In the genomic region with DNA sequence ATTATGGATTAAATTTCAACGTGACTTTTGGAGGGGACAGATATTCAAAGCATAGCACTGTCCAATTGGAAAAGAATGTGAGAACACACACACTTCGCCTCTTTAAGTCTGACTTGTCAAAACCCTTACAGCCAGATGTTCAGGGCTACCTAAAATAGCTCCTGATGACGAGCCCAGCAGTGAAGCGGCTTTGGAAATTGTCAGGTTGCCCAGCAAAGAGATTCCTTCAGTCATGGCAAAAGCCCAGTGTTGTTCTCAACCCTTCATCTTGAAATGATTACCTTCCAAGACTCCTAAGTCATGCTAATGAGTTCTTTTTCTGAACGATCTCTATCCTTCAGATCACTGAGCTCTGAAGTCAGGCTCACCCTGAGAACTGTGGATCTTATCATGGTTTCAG, we compare ENCODE assay signal across 1 cellular context.
TF ChIP-seq lines count a peak whose summit lies in the region.

No MANE protein-coding gene starts in this region.

TF ChIP-seq in WTC11, 78 proteins besides CTCF, POLR2A, EP300 and RAD21:
- TF ChIP-seq ELF4 (CRISPR knock-in tag; IDR thresholded peaks at IDR 0.05; ENCODE audit: low read depth) (no peak), TEAD1 (CRISPR knock-in tag; IDR thresholded peaks at IDR 0.05) (no peak), ZNF416 (CRISPR knock-in tag; IDR thresholded peaks at IDR 0.05) (no peak), SMAD4 (CRISPR knock-in tag; IDR thresholded peaks at IDR 0.05) (no peak), IRF1 (CRISPR knock-in tag; IDR thresholded peaks at IDR 0.05) (no peak)
- TF ChIP-seq, protein P1, sequence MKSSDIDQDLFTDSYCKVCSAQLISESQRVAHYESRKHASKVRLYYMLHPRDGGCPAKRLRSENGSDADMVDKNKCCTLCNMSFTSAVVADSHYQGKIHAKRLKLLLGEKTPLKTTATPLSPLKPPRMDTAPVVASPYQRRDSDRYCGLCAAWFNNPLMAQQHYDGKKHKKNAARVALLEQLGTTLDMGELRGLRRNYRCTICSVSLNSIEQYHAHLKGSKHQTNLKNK (CRISPR knock-in tag; IDR thresholded peaks at IDR 0.05): no peak
